Comparison of ENCODE assay signal across 8 cellular contexts in genomic region chr6:33323623-33323948, GRCh38.
DNase-seq lines count a peak whose midpoint lies in the region; TF ChIP-seq lines count a peak whose summit lies in the region.

No MANE protein-coding gene starts in this region.

- H3K36me3 ChIP-seq in KMS-11 (ENCODE audit: insufficient read depth), result no peaks in the 10 kb centered on the region; the same call in 1 of the 2 replicates
- peaks cover 23% of the 10 kb centered on the region for H3K36me3 ChIP-seq in brain microvascular endothelial cell (replicated peaks)
- H3K36me3 ChIP-seq in muscle layer of duodenum (ENCODE audit: control insufficient read depth in 1 of 2, insufficient read depth in 2 of 2, low read length in 2 of 2), result peaks cover 18 to 27% of the 10 kb centered on the region in 2 donors

- peak overlapping the region; percentile 57 for H3K4me3 ChIP-seq in KMS-11 (IDR thresholded peaks at IDR 0.05; ENCODE audit: insufficient read depth, low read depth, low read length)
- peak overlapping the region; percentile 83 for H3K4me3 ChIP-seq in brain microvascular endothelial cell (ENCODE audit: low read depth, low read length)
- H3K4me3 ChIP-seq in muscle layer of duodenum (ENCODE audit: low read depth in 1 of 2, low read length in 2 of 2), result peak overlapping the region; percentile 72 to 89

- peak in 2 of 3 experiments; percentile 89 to 94 for DNase-seq in NCI-H1417 (lab: John Stamatoyannopoulos, UW)
- DNase-seq in NCI-H1417 treated with DMSO at 0.1 percent for 48 hours (lab: John Stamatoyannopoulos, UW), result no peak
- no peak for DNase-seq in brain microvascular endothelial cell
- DNase-seq in medulla oblongata (ENCODE audit: extremely low spot score), result no peak
- DNase-seq in DMS114 treated with DMSO at 0.1 percent for 48 hours (lab: John Stamatoyannopoulos, UW; ENCODE audit: unreplicated experiment), result no peak
- no peak for DNase-seq in AG08396 (ENCODE audit: low spot score)

- TF ChIP-seq CTCF in KMS-11 (conservative IDR thresholded peaks at IDR 0.05; ENCODE audit: low read depth, low read length), result no peak
- TF ChIP-seq CTCF in brain microvascular endothelial cell (IDR thresholded peaks at IDR 0.05; ENCODE audit: low read depth, low read length, missing control alignments), result no peak

- H3K9ac ChIP-seq in KMS-11, result peak overlapping the region; percentile 76; the same call in 1 of the 2 replicates

- H3K79me2 ChIP-seq in KMS-11 (ENCODE audit: insufficient read depth, low read depth), result peaks cover 29% of the 10 kb centered on the region; the same call in 1 of the 2 replicates

- peak overlapping the region; percentile 18; the same call in 1 of the 2 replicates for H3K27ac ChIP-seq in KMS-11
- no peak overlapping the region for H3K27ac ChIP-seq in brain microvascular endothelial cell
- H3K27ac ChIP-seq in muscle layer of duodenum (ENCODE audit: low read length), result peak overlapping the region; percentile 87

- peak overlapping the region; percentile 77 for H2AFZ ChIP-seq in KMS-11 (ENCODE audit: low read depth)

- in situ Hi-C loops in brain microvascular endothelial cell (cut with HindIII; ENCODE audit: low pct_ligation_motif_present, low sequenced_read_pairs), result no loop called here

- no peaks in the 10 kb centered on the region for H4K20me1 ChIP-seq in KMS-11 (ENCODE audit: insufficient read depth)

- H3K4me1 ChIP-seq in KMS-11 (ENCODE audit: low read depth, poor library complexity, severe bottlenecking) (peaks cover 23% of the 10 kb centered on the region), muscle layer of duodenum (ENCODE audit: control insufficient read depth in 1 of 2, insufficient read depth in 2 of 2, low read length in 2 of 2) (peaks cover 26 to 36% of the 10 kb centered on the region in 2 donors)

- H3K9me3 ChIP-seq in muscle layer of duodenum (ENCODE audit: control insufficient read depth in 1 of 2, low read length in 2 of 2), result no peaks in the 10 kb centered on the region

- H3K4me2 ChIP-seq in KMS-11, result peak overlapping the region; percentile 58

- H3K27me3 ChIP-seq in KMS-11 (ENCODE audit: insufficient read depth, low read depth) (no peaks in the 10 kb centered on the region), brain microvascular endothelial cell (replicated peaks) (no peaks in the 10 kb centered on the region), muscle layer of duodenum (ENCODE audit: low read depth, low read length) (no peaks in the 10 kb centered on the region)

Comparison
In these comparisons a context has a peak if more than half of its experiments do, and no peak if none do; other contexts are left out.
1. DNase-seq: peak in NCI-H1417 (2 of 3); none in NCI-H1417 treated with DMSO at 0.1 percent for 48 hours (single experiment), brain microvascular endothelial cell (single experiment), medulla oblongata (single experiment), DMS114 treated with DMSO at 0.1 percent for 48 hours (single experiment) and AG08396 (single experiment).
2. Peak in every context shown above with its lines, with median percentiles within 50 percentile points of each other: H3K4me3 ChIP-seq.